In the genomic region with DNA sequence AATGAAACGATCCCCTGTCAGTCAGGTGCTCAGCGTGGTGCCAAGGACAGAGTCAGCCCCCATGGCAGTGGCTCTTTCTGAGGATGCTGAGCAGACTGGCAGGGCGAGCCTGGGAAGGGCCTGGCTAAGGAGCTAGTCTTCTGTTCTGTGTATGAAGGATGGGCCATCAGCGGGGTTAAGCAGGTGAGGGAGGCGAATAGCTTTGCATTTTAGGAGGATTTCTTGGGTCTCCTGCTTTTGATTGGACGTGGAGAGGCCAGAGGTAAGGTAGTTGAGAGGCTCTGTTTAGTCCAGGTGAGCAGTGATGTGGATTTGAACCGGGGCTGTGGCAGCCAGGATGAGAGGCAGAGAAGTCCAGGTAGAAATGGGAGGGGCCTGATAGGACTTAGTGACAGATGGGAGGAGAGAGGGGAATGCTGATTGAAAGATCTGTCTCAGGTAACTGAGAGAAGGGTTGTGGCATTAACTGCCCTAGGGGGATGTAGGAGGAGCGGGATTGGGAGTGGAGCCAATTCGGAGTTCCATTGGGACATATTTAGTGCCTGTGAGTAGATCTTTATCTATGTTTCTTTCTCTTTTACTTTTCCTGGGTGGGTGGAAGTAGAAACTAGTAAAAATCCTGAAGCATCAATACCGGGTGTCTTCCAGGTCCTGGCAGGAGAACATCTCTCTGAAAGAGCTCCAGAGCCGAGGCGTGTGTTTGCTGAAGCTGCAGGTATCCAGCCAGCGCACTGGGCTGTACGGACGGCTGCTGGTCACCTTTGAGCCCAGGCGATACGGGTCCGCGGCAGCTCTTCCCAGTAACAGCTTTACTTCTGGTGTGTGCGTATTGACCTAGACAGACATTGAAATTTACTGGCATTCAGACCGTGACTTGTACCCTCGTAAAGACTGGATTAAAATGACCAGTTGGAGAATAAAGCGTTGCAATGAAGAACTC, we compare ENCODE assay signal across 10 cellular contexts. TPM values are rescaled to one million over a fixed set of nuclear protein-coding genes. Genes with fewer than 3 reads are reported as not detected.
A peak's percentile ranks its signal among the peaks of the same experiment; 100 is the strongest.
DNase-seq lines count a peak whose midpoint lies in the region; ATAC-seq and TF ChIP-seq lines count a peak whose summit lies in the region.
"Had no signal": no experiment of that assay in that cellular context is flagged by ENCODE, and none has a peak within 500 bp of the region (broad histone marks: within the 10 kb centered on the region; RNA-seq: fewer than 3 reads in every experiment).

No MANE protein-coding gene starts in this region.

- no peaks in the 10 kb centered on the region for H3K9me2 ChIP-seq in Loucy (replicated peaks; ENCODE audit: low read depth, low read length)

- H3K27me3 ChIP-seq in CD8-positive, alpha-beta memory T cell (ENCODE audit: insufficient read depth, low read length, poor library complexity, severe bottlenecking), result no peaks in the 10 kb centered on the region
- H3K27me3 ChIP-seq in Loucy (ENCODE audit: insufficient read depth, low read length, poor library complexity, severe bottlenecking) (no peaks in the 10 kb centered on the region), neural progenitor cell (no peaks in the 10 kb centered on the region)

- no peaks in the 10 kb centered on the region for H3K9me3 ChIP-seq in CD8-positive, alpha-beta memory T cell (ENCODE audit: low read length)
- H3K9me3 ChIP-seq in Loucy (ENCODE audit: insufficient read depth, low read depth, low read length) (no peaks in the 10 kb centered on the region), neural progenitor cell (ENCODE audit: low read depth) (no peaks in the 10 kb centered on the region)

- peaks cover 11% of the 10 kb centered on the region for H3K36me3 ChIP-seq in CD8-positive, alpha-beta memory T cell (ENCODE audit: insufficient read depth, low read length)
- H3K36me3 ChIP-seq in Loucy (ENCODE audit: insufficient read depth, low read length) (peaks cover 11% of the 10 kb centered on the region; the same call in 1 of the 2 replicates), neural progenitor cell (no peaks in the 10 kb centered on the region)

- POLR2A ChIA-PET in CD8-positive, alpha-beta memory T cell (lab: Charles Lee), result no interaction called here

- no peak overlapping the region for H2AFZ ChIP-seq in Loucy (ENCODE audit: low read length)
- H2AFZ ChIP-seq in neural progenitor cell (replicated peaks), result no peak overlapping the region

- ATAC-seq in central memory CD8-positive, alpha-beta T cell (replicated peaks; ENCODE audit: extremely low read depth, poor library complexity, severe bottlenecking), result no peak
- no peak for ATAC-seq in GM18511 (IDR thresholded peaks at IDR 0.05; ENCODE audit: unreplicated experiment)
- ATAC-seq in GM21360 (IDR thresholded peaks at IDR 0.05; ENCODE audit: unreplicated experiment), result no peak
- ATAC-seq in GM18867 (IDR thresholded peaks at IDR 0.05; ENCODE audit: unreplicated experiment), result no peak

- H3K4me2 ChIP-seq in Loucy (ENCODE audit: low read depth, low read length, poor library complexity, severe bottlenecking) (peak overlapping the region; percentile 90), neural progenitor cell (peak overlapping the region; percentile 84)

- no peaks in the 10 kb centered on the region for H4K20me1 ChIP-seq in Loucy (ENCODE audit: insufficient read depth, low read length, poor library complexity, severe bottlenecking)
- peaks cover 11% of the 10 kb centered on the region for H4K20me1 ChIP-seq in neural progenitor cell (ENCODE audit: low read depth)

- H3K27ac ChIP-seq in CD8-positive, alpha-beta memory T cell (ENCODE audit: low read depth, low read length), result no peak overlapping the region
- no peak overlapping the region for H3K27ac ChIP-seq in neural progenitor cell

- H3K4me1 ChIP-seq in CD8-positive, alpha-beta memory T cell (ENCODE audit: insufficient read depth, low read length), result peaks cover 35% of the 10 kb centered on the region
- H3K4me1 ChIP-seq in Loucy (ENCODE audit: insufficient read depth, low read length, poor library complexity, severe bottlenecking) (peaks cover 24% of the 10 kb centered on the region), neural progenitor cell (peaks cover 8% of the 10 kb centered on the region)

- no peak overlapping the region for H3K4me3 ChIP-seq in CD8-positive, alpha-beta memory T cell (ENCODE audit: low read length)
- H3K4me3 ChIP-seq in Loucy (ENCODE audit: low read length, poor library complexity, severe bottlenecking), result peak overlapping the region; percentile 95
- H3K4me3 ChIP-seq in neural progenitor cell, result peak overlapping the region; percentile 97

- H3K9ac ChIP-seq in Loucy (ENCODE audit: low read depth, low read length, poor library complexity, severe bottlenecking), result peak overlapping the region; percentile 83
- H3K9ac ChIP-seq in neural progenitor cell, result no peak overlapping the region

- DNase-seq in CD8-positive, alpha-beta memory T cell, result no peak
- no peak for DNase-seq in central memory CD8-positive, alpha-beta T cell (ENCODE audit: low spot score in 2 of 2)
- no peak for DNase-seq in neural progenitor cell (ENCODE audit: low spot score)
- no peak for DNase-seq in stimulated activated CD4-positive, alpha-beta T cell treated with anti-CD3 and anti-CD28 coated beads, Interleukin-2, amount 100 ng/mL, for 48 hours
- DNase-seq: activated CD4-positive, CD25-positive, alpha-beta regulatory T cell treated with anti-CD3 and anti-CD28 coated beads, Interleukin-2, amount 50 U/mL, for 72 hours; NCI-H446 had no signal

- peaks cover 42 to 52% (median 51%) of the 10 kb centered on the region in 3 donors for H3K4me1 Mint-ChIP-seq in CD8-positive, alpha-beta memory T cell
- peaks cover 57% of the 10 kb centered on the region for H3K4me1 Mint-ChIP-seq in central memory CD8-positive, alpha-beta T cell
- peaks cover 20% of the 10 kb centered on the region for H3K4me1 Mint-ChIP-seq in neural progenitor cell

- H3K79me2 ChIP-seq in Loucy (ENCODE audit: insufficient read depth, low read length) (peaks cover 54% of the 10 kb centered on the region), neural progenitor cell (ENCODE audit: low read depth) (peaks cover 57% of the 10 kb centered on the region)

- H3K27me3 Mint-ChIP-seq in CD8-positive, alpha-beta memory T cell, result peaks cover 0 to 3% of the 10 kb centered on the region in 2 donors
- H3K27me3 Mint-ChIP-seq in central memory CD8-positive, alpha-beta T cell, result no peaks in the 10 kb centered on the region
- H3K27me3 Mint-ChIP-seq in neural progenitor cell (ENCODE audit: insufficient read depth, low read depth), result peaks cover 3% of the 10 kb centered on the region

- no peaks in the 10 kb centered on the region for H3F3A ChIP-seq in Loucy (ENCODE audit: low read depth)
- no peaks in the 10 kb centered on the region for H3F3A ChIP-seq in neural progenitor cell (ENCODE audit: low read depth)

- H3K4me3 Mint-ChIP-seq in CD8-positive, alpha-beta memory T cell, result peak overlapping the region; percentile 95 to 99 (median 97)
- H3K4me3 Mint-ChIP-seq in central memory CD8-positive, alpha-beta T cell, result peak overlapping the region; percentile 99
- H3K4me3 Mint-ChIP-seq in neural progenitor cell, result peak overlapping the region; percentile 99

- CTCF ChIA-PET in CD8-positive, alpha-beta memory T cell (lab: Charles Lee), result no interaction called here

- peak overlapping the region in 7 of 8 donors; percentile 41 to 96 (median 78) for H3K27ac Mint-ChIP-seq in CD8-positive, alpha-beta memory T cell
- H3K27ac Mint-ChIP-seq in central memory CD8-positive, alpha-beta T cell (ENCODE audit: low read depth), result peak overlapping the region; percentile 99
- H3K27ac Mint-ChIP-seq in neural progenitor cell, result no peak overlapping the region

- no peak for TF ChIP-seq CTCF in Loucy (conservative IDR thresholded peaks at IDR 0.05; ENCODE audit: low read length)
- no peak for TF ChIP-seq CTCF in neural progenitor cell (IDR thresholded peaks at IDR 0.05)

- H3K36me3 Mint-ChIP-seq in CD8-positive, alpha-beta memory T cell, result peaks cover 0 to 45% (median 11%) of the 10 kb centered on the region in 3 donors
- H3K36me3 Mint-ChIP-seq in central memory CD8-positive, alpha-beta T cell (ENCODE audit: insufficient read depth), result peaks cover 43% of the 10 kb centered on the region
- peaks cover 14% of the 10 kb centered on the region for H3K36me3 Mint-ChIP-seq in neural progenitor cell

- peaks cover 0 to 2% (median 0%) of the 10 kb centered on the region in 5 donors for H3K9me3 Mint-ChIP-seq in CD8-positive, alpha-beta memory T cell
- no peaks in the 10 kb centered on the region for H3K9me3 Mint-ChIP-seq in central memory CD8-positive, alpha-beta T cell
- H3K9me3 Mint-ChIP-seq in neural progenitor cell, result no peaks in the 10 kb centered on the region

RNA-seq across cellular contexts. Expression of gene IGHMBP2, which starts 2.0 kb away (rescaled TPM):
- 10 to 100 TPM; 25.7 to 27.8 TPM for total RNA-seq in CD8-positive, alpha-beta memory T cell
- polyA plus RNA-seq in CD8-positive, alpha-beta memory T cell, result 9.9 TPM
- 13.6 and 16.5 TPM in 2 replicates for total RNA-seq in neural progenitor cell (ENCODE audit: low replicate concordance)

RNA-seq across cellular contexts. Expression of gene MRPL21, which starts 2.1 kb away (rescaled TPM):
- total RNA-seq in CD8-positive, alpha-beta memory T cell, result 100 to 1,000 TPM; 101 to 104 TPM
- 96.3 TPM for polyA plus RNA-seq in CD8-positive, alpha-beta memory T cell
- total RNA-seq in neural progenitor cell (ENCODE audit: low replicate concordance), result 32.3 and 40.6 TPM in 2 replicates
